ENCODE assay signal across 20 cellular contexts in genomic region chr15:57806003-57806402, GRCh38.
"Had no signal": no experiment of that assay in that cellular context is flagged by ENCODE, and none has a peak within 500 bp of the region (broad histone marks: within the 10 kb centered on the region; RNA-seq: fewer than 3 reads in every experiment).

No MANE protein-coding gene starts in this region.

- H3K36me3 Mint-ChIP-seq: memory B cell; natural killer cell; stimulated activated naive B cell treated with anti-CD40 and anti-IgM and Interleukin-4, amounts not matched to agents 10 μg/mL and 1 μg/mL and 100 μg/mL, for 72 hours had no signal

- H3K27me3 Mint-ChIP-seq: stimulated activated naive B cell treated with anti-CD40 and anti-IgM and Interleukin-4, amounts not matched to agents 10 μg/mL and 1 μg/mL and 100 μg/mL, for 72 hours had no signal

- H3K27me3 ChIP-seq: ovary, spleen, tibial nerve, upper lobe of left lung, uterus had no signal

- H3K4me1 Mint-ChIP-seq: memory B cell; natural killer cell; stimulated activated naive B cell treated with anti-CD40 and anti-IgM and Interleukin-4, amounts not matched to agents 10 μg/mL and 1 μg/mL and 100 μg/mL, for 72 hours had no signal

- FAIRE-seq: endometrium, keratinocyte had no signal

- H3K4me3 ChIP-seq: lung, ovary, psoas muscle, skin epidermis, spleen, thoracic aorta, tibial nerve, upper lobe of left lung, uterus had no signal

- H3K27ac Mint-ChIP-seq: effector memory CD8-positive, alpha-beta T cell; memory B cell; natural killer cell; stimulated activated naive B cell treated with anti-CD40 and anti-IgM and Interleukin-4, amounts not matched to agents 10 μg/mL and 1 μg/mL and 100 μg/mL, for 72 hours; stimulated activated naive CD8-positive, alpha-beta T cell treated with anti-CD3 and anti-CD28 coated beads, Interleukin-15, Interleukin-2, amounts not matched to agents 100 ng/mL and 50 ng/mL, for 24 hours had no signal

- DNase-seq: cortex of kidney; effector memory CD8-positive, alpha-beta T cell; natural killer cell; occipital lobe; ovary; posterior cingulate gyrus; psoas muscle; right cardiac atrium; spleen; stimulated activated naive B cell treated with anti-CD40 and anti-IgM and Interleukin-4, amounts not matched to agents 10 μg/mL and 1 μg/mL and 100 μg/mL, for 72 hours; upper lobe of left lung; uterus had no signal

- H3K9me3 Mint-ChIP-seq: effector memory CD8-positive, alpha-beta T cell; natural killer cell; stimulated activated naive CD8-positive, alpha-beta T cell treated with anti-CD3 and anti-CD28 coated beads, Interleukin-15, Interleukin-2, amounts not matched to agents 100 ng/mL and 50 ng/mL, for 24 hours had no signal

- H3K4me3 Mint-ChIP-seq: effector memory CD8-positive, alpha-beta T cell; memory B cell; natural killer cell; stimulated activated naive B cell treated with anti-CD40 and anti-IgM and Interleukin-4, amounts not matched to agents 10 μg/mL and 1 μg/mL and 100 μg/mL, for 72 hours; stimulated activated naive CD8-positive, alpha-beta T cell treated with anti-CD3 and anti-CD28 coated beads, Interleukin-15, Interleukin-2, amounts not matched to agents 100 ng/mL and 50 ng/mL, for 24 hours had no signal

- H3K9me3 ChIP-seq: ovary, psoas muscle, thoracic aorta, upper lobe of left lung, uterus had no signal

- H3K4me1 ChIP-seq: psoas muscle, spleen, tibial nerve, upper lobe of left lung, uterus had no signal

- H3K27ac ChIP-seq: ovary, psoas muscle, skin epidermis, spleen, thoracic aorta, tibial nerve, upper lobe of left lung, uterus had no signal

- H3K36me3 ChIP-seq: ovary, spleen, thoracic aorta, tibial nerve, upper lobe of left lung, uterus had no signal
